In the genomic region with DNA sequence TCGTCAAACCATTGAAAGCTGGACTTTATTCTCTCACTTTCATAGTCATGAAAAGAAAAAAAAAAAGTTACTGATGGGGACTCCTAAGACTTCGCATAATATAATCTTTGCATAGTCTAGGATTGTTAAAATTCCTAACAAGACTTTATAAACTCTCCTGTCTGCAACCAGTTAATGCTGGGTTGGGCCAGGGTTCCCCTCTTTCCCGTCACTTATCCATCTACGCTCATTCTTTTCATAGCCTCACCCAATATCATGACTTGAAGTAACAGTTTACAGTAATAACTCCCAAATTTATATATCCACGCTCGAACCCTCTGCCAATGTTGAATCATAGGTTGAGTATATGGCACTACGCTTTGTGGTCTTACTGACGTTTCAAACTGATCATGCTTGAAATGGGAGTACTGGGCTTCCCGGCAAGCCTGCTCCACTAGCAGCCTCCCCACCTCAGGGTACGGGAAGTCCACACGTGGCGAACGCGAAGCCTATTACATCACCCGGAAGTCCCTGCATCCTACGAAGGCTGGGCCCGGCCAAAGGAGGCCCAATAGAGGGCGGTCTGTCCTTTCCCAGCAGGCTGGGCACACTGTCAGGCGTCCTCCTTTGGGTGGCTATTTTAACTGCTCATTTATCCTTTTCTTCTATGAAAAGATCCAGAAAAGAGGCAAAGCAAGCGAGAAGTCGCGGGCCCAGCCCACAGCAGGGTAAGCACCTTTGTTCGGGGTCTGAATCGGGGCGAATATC, we compare ENCODE assay signal across 8 cellular contexts. TPM values are rescaled to one million over a fixed set of nuclear protein-coding genes. Genes with fewer than 3 reads are reported as not detected.
DNase-seq lines count a peak whose midpoint lies in the region; TF ChIP-seq lines count a peak whose summit lies in the region.

No MANE protein-coding gene starts in this region.

- TF ChIP-seq EP300 in transverse colon (IDR thresholded peaks at IDR 0.05; ENCODE audit: low read depth): peak; percentile 92

- H3K27me3 ChIP-seq in parathyroid adenoma (ENCODE audit: control insufficient read depth, insufficient read depth, low read length) (no peaks in the 10 kb centered on the region), transverse colon (no peaks in the 10 kb centered on the region)

- H3K36me3 ChIP-seq in parathyroid adenoma (ENCODE audit: control insufficient read depth, insufficient read depth, low read length) (no peaks in the 10 kb centered on the region), transverse colon (peaks cover 0 to 6% (median 2%) of the 10 kb centered on the region in 4 donors)

- peak; percentile 38 for TF ChIP-seq CTCF in HFF-Myc (IDR thresholded peaks at IDR 0.05; ENCODE audit: low read depth, low read length, missing control alignments)
- peak; percentile 38 for TF ChIP-seq CTCF in parathyroid adenoma (IDR thresholded peaks at IDR 0.05)
- TF ChIP-seq CTCF in transverse colon (IDR thresholded peaks at IDR 0.05): peak in 3 of 5 experiments; percentile 7 to 47 (median 36)

- TF ChIP-seq POLR2A in GM10847 (IDR thresholded peaks at IDR 0.05; ENCODE audit: extremely low read depth, insufficient read length): peak; percentile 35
- TF ChIP-seq POLR2A in transverse colon (IDR thresholded peaks at IDR 0.05): no peak

- WGBS in transverse colon (ENCODE audit: low coverage in 1 of 2), 2 donors: 7 to 31% methylated on average over 4 to 25 of the region's 25 CpGs

- intact Hi-C loops in cardiac septum (cut with DNase I): loop anchor here (1.0 to 2.0 kb wide), 4 partner anchors 39 to 88 kb away; partner anchors contain the start of genes TRAPPC2B, ZNF264, ZNF304 and ZNF547
- intact Hi-C loops in transverse colon (cut with DNase I; ENCODE audit: low total_unique reads): loop anchor here (1.0 to 2.0 kb wide), 2 partner anchors 26 to 39 kb away; partner anchors contain the start of gene ZNF805

- H3K27ac ChIP-seq in parathyroid adenoma: peak overlapping the region; percentile 98
- H3K27ac ChIP-seq in transverse colon: peak overlapping the region; percentile 94 to 99 (median 97)

- H3K4me2 ChIP-seq in parathyroid adenoma (ENCODE audit: low read length): peak overlapping the region; percentile 97

- in situ Hi-C loops in SK-MEL-5 (cut with HindIII; ENCODE audit: low pct_unique_long_range_greater_than_20kb, low sequenced_read_pairs) (no loop called here), transverse colon (cut with MboI; ENCODE audit: low pct_ligation_motif_present in 1 of 4, low pct_unique_long_range_greater_than_20kb in 1 of 4, low sequenced_read_pairs in 3 of 4) (no loop called here)

- H3K4me3 ChIP-seq in HFF-Myc (replicated peaks; ENCODE audit: low read depth, low read length): peak overlapping the region; percentile 89
- peak overlapping the region; percentile 100 for H3K4me3 ChIP-seq in parathyroid adenoma (ENCODE audit: low read depth, low read length)
- H3K4me3 ChIP-seq in transverse colon: peak overlapping the region; percentile 86 to 98 (median 92)

- peaks cover 15% of the 10 kb centered on the region for H3K4me1 ChIP-seq in parathyroid adenoma
- H3K4me1 ChIP-seq in transverse colon: peaks cover 9 to 34% (median 15%) of the 10 kb centered on the region in 4 donors

- DNase-seq in HFF-Myc (ENCODE audit: extremely low read depth, low read depth) (peak; percentile 87), MV-4-11 (lab: John Stamatoyannopoulos, UW) (peak; percentile 97), SK-MEL-5 (ENCODE audit: low read depth, low spot score) (peak; percentile 94), cardiac septum (ENCODE audit: low spot score) (peak; percentile 94), transverse colon (peak; percentile 91)
- DNase-seq in activated naive CD8-positive, alpha-beta T cell treated with anti-CD3 and anti-CD28 coated beads, Interleukin-2, amount 50 U/mL, for 16 hours (ENCODE audit: low read depth, low spot score): peak; percentile 64

- H3K9me3 ChIP-seq in parathyroid adenoma (ENCODE audit: control insufficient read depth, low read length) (no peaks in the 10 kb centered on the region), transverse colon (no peaks in the 10 kb centered on the region)

- peaks cover 44% of the 10 kb centered on the region for H3K79me2 ChIP-seq in parathyroid adenoma

- H2AFZ ChIP-seq in parathyroid adenoma: peak overlapping the region; percentile 92

- peak overlapping the region; percentile 92 for H3K9ac ChIP-seq in parathyroid adenoma

RNA-seq across cellular contexts. Expression of gene ZNF460, which starts 0.7 kb away (rescaled TPM):
- total RNA-seq in SK-MEL-5 (2014; rRNA removed; shearing (Covaris generic)): 33.7 and 35.5 TPM in 2 replicates
- polyA plus RNA-seq in SK-MEL-5 (2015; cell fraction: cytosol; rRNA removed): 5.7 and 5.9 TPM in 2 replicates
- polyA plus RNA-seq in SK-MEL-5 (2015; cell fraction: nucleus; rRNA removed): 9.6 and 16.6 TPM in 2 replicates
- 45.3 TPM for total RNA-seq in cardiac septum
- 100 to 1,000 TPM in 1 of 4 donors, 10 to 100 TPM in 3; 44.4 to 191 (median 74.6) TPM for total RNA-seq in transverse colon

RNA-seq across cellular contexts. Expression of gene ZNF805, which starts 39.2 kb away (rescaled TPM):
- total RNA-seq in SK-MEL-5 (2014; rRNA removed; shearing (Covaris generic)): 10.4 and 11.0 TPM in 2 replicates
- polyA plus RNA-seq in SK-MEL-5 (2015; cell fraction: cytosol; rRNA removed): 1.1 and 4.2 TPM in 2 replicates
- polyA plus RNA-seq in SK-MEL-5 (2015; cell fraction: nucleus; rRNA removed): 2.4 and 3.4 TPM in 2 replicates
- total RNA-seq in cardiac septum (12.8 TPM), transverse colon (10 to 100 TPM; 11.1 to 21.3 (median 14.5) TPM)

RNA-seq across cellular contexts. Expression of gene ZNF543, which starts 40.7 kb away (rescaled TPM):
- total RNA-seq in SK-MEL-5 (2014; rRNA removed; shearing (Covaris generic)): 7.4 TPM in 2 replicates
- polyA plus RNA-seq in SK-MEL-5 (2015; cell fraction: cytosol; rRNA removed): 2.5 and 4.9 TPM in 2 replicates
- 2.8 and 3.0 TPM in 2 replicates for polyA plus RNA-seq in SK-MEL-5 (2015; cell fraction: nucleus; rRNA removed)
- total RNA-seq in cardiac septum: 6.1 TPM
- 1 to 10 TPM; 1.4 to 9.7 (median 4.3) TPM for total RNA-seq in transverse colon

RNA-seq across cellular contexts. Expression of gene AURKC, which starts 48.8 kb away (rescaled TPM):
- total RNA-seq in SK-MEL-5 (2014; rRNA removed; shearing (Covaris generic)): not detected in 2 replicates
- not detected in 2 replicates for polyA plus RNA-seq in SK-MEL-5 (2015; cell fraction: cytosol; rRNA removed)
- not detected in 2 replicates for polyA plus RNA-seq in SK-MEL-5 (2015; cell fraction: nucleus; rRNA removed)
- total RNA-seq in cardiac septum (2.2 TPM), transverse colon (not detected)

Comparison
In these comparisons a context has a peak if more than half of its experiments do, and no peak if none do; other contexts are left out.
1. Peak in every context shown above with its lines: DNase-seq, H3K4me3 ChIP-seq and H3K27ac ChIP-seq.